9 cellular contexts compared by ENCODE assay signal in the genomic region with DNA sequence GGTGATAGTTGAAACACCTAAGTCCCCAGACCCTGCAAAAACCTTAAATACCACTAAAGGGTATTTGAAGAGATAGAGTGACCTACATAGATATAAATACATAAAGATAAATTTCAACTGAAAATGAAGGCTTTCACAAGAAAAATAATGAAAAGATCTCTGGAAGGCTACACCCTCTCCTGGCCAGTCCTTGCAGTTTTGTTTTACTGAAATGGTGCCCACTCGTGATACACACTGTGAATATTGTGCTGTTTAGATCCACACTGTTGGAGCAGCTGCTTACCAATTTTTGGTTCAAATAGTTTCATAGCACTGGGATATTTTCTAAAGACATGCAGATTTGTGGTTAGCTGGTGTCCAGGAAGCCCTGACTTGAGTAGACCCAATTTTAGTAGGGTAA. TPM values are rescaled to one million over a fixed set of nuclear protein-coding genes. Genes with fewer than 3 reads are reported as not detected.
DNase-seq lines count a peak whose midpoint lies in the region; ATAC-seq and TF ChIP-seq lines count a peak whose summit lies in the region.
"Had no signal": no experiment of that assay in that cellular context is flagged by ENCODE, and none has a peak within 500 bp of the region (broad histone marks: within the 10 kb centered on the region; RNA-seq: fewer than 3 reads in every experiment).

No MANE protein-coding gene starts in this region.

- H2AFZ ChIP-seq in OCI-LY7 (ENCODE audit: low read length) = no peak overlapping the region

- peaks cover 27% of the 10 kb centered on the region for H3K27me3 ChIP-seq in left ventricle myocardium inferior (ENCODE audit: low read depth)
- peaks cover 0 to 31% (median 14%) of the 10 kb centered on the region in 7 donors for H3K27me3 ChIP-seq in heart right ventricle
- peaks cover 0 to 28% (median 0%) of the 10 kb centered on the region in 45 donors for H3K27me3 ChIP-seq in dorsolateral prefrontal cortex

- peak overlapping the region; percentile 80 for H3K4me2 ChIP-seq in OCI-LY7 (ENCODE audit: low read length)

- no peak for DNase-seq in left ventricle myocardium inferior
- DNase-seq in heart right ventricle = no peak
- peak; percentile 53 for DNase-seq in OCI-LY7 (ENCODE audit: low spot score)
- no peak for DNase-seq in dorsolateral prefrontal cortex
- peak; percentile 27 for DNase-seq in superior temporal gyrus (ENCODE audit: extremely low spot score)
- DNase-seq in effector CD4-positive, alpha-beta T cell = no peak
- DNase-seq in Kasumi-1 (lab: John Stamatoyannopoulos, UW) = no peak
- DNase-seq in islet precursor cell = no peak
- DNase-seq: occipital lobe had no signal

- no peak for ATAC-seq in heart right ventricle

- peak overlapping the region; percentile 72 for H3K4me3 ChIP-seq in left ventricle myocardium inferior
- H3K4me3 ChIP-seq in heart right ventricle = peak overlapping the region in 3 of 10 donors; percentile 65 to 68 (median 67)
- peak overlapping the region; percentile 78 for H3K4me3 ChIP-seq in OCI-LY7 (ENCODE audit: low read depth, low read length, poor library complexity, severe bottlenecking)
- H3K4me3 ChIP-seq in dorsolateral prefrontal cortex = peak overlapping the region in 57 of 59 donors; percentile 9 to 84 (median 71)

- no peaks in the 10 kb centered on the region for H3K36me3 ChIP-seq in left ventricle myocardium inferior
- H3K36me3 ChIP-seq in heart right ventricle = peaks cover 0 to 7% (median 0%) of the 10 kb centered on the region in 9 donors
- H3K36me3 ChIP-seq in OCI-LY7 (ENCODE audit: insufficient read depth, low read length) = peaks cover 4% of the 10 kb centered on the region; the same call in 1 of the 2 replicates

- CTCF ChIA-PET in OCI-LY7 (lab: Charles Lee; ENCODE audit: unreplicated experiment) = interaction anchor here (1.1 kb wide), 1 partner anchor 10 kb away, joined by 3 read pairs; no protein-coding TSS in a partner anchor

- H3K27ac ChIP-seq in left ventricle myocardium inferior (replicated peaks) = no peak overlapping the region
- no peak overlapping the region for H3K27ac ChIP-seq in heart right ventricle
- H3K27ac ChIP-seq in OCI-LY7 (ENCODE audit: low read depth, low read length, poor library complexity, severe bottlenecking) = no peak overlapping the region
- peak overlapping the region in 10 of 59 donors; percentile 2 to 97 (median 58) for H3K27ac ChIP-seq in dorsolateral prefrontal cortex

- peaks cover 57% of the 10 kb centered on the region for H3K4me1 ChIP-seq in left ventricle myocardium inferior
- peaks cover 3 to 56% (median 36%) of the 10 kb centered on the region in 9 donors for H3K4me1 ChIP-seq in heart right ventricle
- peaks cover 21% of the 10 kb centered on the region for H3K4me1 ChIP-seq in OCI-LY7 (ENCODE audit: insufficient read depth, low read length, poor library complexity, severe bottlenecking)

- H3K79me2 ChIP-seq in OCI-LY7 (ENCODE audit: insufficient read depth, low read depth, low read length) = peaks cover 41% of the 10 kb centered on the region

- WGBS in heart right ventricle, 2 donors = 44 to 48% methylated on average over 1 of the region's 1 CpG

- H3K9me3 ChIP-seq in left ventricle myocardium inferior (replicated peaks) (no peaks in the 10 kb centered on the region), heart right ventricle (no peaks in the 10 kb centered on the region), OCI-LY7 (ENCODE audit: low read length) (no peaks in the 10 kb centered on the region)

- no peaks in the 10 kb centered on the region for H3K9me2 ChIP-seq in OCI-LY7 (ENCODE audit: insufficient read depth, low read length)

- H4K20me1 ChIP-seq in OCI-LY7 (ENCODE audit: insufficient read depth, low read length) = peaks cover 4% of the 10 kb centered on the region

- POLR2A ChIA-PET in OCI-LY7 (lab: Charles Lee) = interaction anchor here (0.6 to 7.9 kb wide), 7 partner anchors 9 to 369 kb away, joined by 3 to 74 read pairs (median 3); no protein-coding TSS in a partner anchor

- intact Hi-C loops in left ventricle myocardium inferior (cut with micrococcal nuclease) (no loop called here), heart right ventricle (cut with DNase I) (loop anchor here in 1 of 10 donors (2.0 kb wide), 1 partner anchor 31 kb away; a partner anchor contains a TSS), OCI-LY7 (cut with micrococcal nuclease; ENCODE audit: unreplicated experiment) (loop anchor here (2.0 to 10.0 kb wide), 5 partner anchors 111 to 325 kb away; no protein-coding TSS in a partner anchor), dorsolateral prefrontal cortex (cut with DNase I) (loop anchor here in 1 of 2 donors (2.0 to 5.0 kb wide), 2 partner anchors 49 to 288 kb away; a partner anchor contains a TSS)

- no TSS peak for BruUV-seq in OCI-LY7 (replicated peaks; lab: Mats Ljungman, UMichigan)

- peak; percentile 28 for TF ChIP-seq CTCF in left ventricle myocardium inferior (IDR thresholded peaks at IDR 0.05; ENCODE audit: borderline replicate concordance)
- peak in 1 of 9 donors; percentile 24 for TF ChIP-seq CTCF in heart right ventricle (IDR thresholded peaks at IDR 0.05)
- TF ChIP-seq CTCF in OCI-LY7 (conservative IDR thresholded peaks at IDR 0.05; ENCODE audit: low read length) = peak; percentile 71
- TF ChIP-seq CTCF in dorsolateral prefrontal cortex (IDR thresholded peaks at IDR 0.05 in 54 of 56, conservative IDR thresholded peaks at IDR 0.05 in 2 of 56; ENCODE audit: low read depth in 1 of 56, partially characterized antibody in 56 of 56) = peak in 9 of 56 donors; percentile 7 to 36 (median 16)

RNA-seq across cellular contexts. Expression of a gene that starts 31.5 kb away (rescaled TPM):
- total RNA-seq in left ventricle myocardium inferior (79.5 TPM), heart right ventricle (10 to 100 TPM; 79.1 to 99.7 (median 89.9) TPM), OCI-LY7 (2022) (478 and 484 TPM in 2 replicates), dorsolateral prefrontal cortex (100 to 1,000 TPM; 154 to 378 (median 280) TPM)
- polyA plus RNA-seq in heart right ventricle = 10 to 100 TPM; 18.9 to 37.2 TPM
- 257 and 351 TPM in 2 replicates for total RNA-seq in OCI-LY7 (2014; rRNA removed; shearing (Covaris generic))

RNA-seq across cellular contexts. Expression of a gene that starts 39.1 kb away (rescaled TPM):
- 0.36 TPM for total RNA-seq in left ventricle myocardium inferior
- under 1 TPM in 7 of 10 donors, not detected in 3; 0.14 to 0.44 (median 0.34) TPM for total RNA-seq in heart right ventricle
- under 1 TPM; 0.20 to 0.37 TPM for polyA plus RNA-seq in heart right ventricle
- total RNA-seq in OCI-LY7 (2014; rRNA removed; shearing (Covaris generic)) = 0.13 TPM in 1 of 2 replicates, not detected in the other
- not detected in 2 replicates for total RNA-seq in OCI-LY7 (2022)
- total RNA-seq in dorsolateral prefrontal cortex = 10 to 100 TPM in 116 of 120 experiments, 1 to 10 TPM in 4; 8.5 to 40.4 (median 21.4) TPM

RNA-seq across cellular contexts. Expression of a gene that starts 49.1 kb away (rescaled TPM):
- total RNA-seq in left ventricle myocardium inferior (6.2 TPM), heart right ventricle (10 to 100 TPM in 1 of 10 donors, 1 to 10 TPM in 9; 5.2 to 11.2 (median 6.9) TPM), OCI-LY7 (2022) (57.4 and 60.8 TPM in 2 replicates), dorsolateral prefrontal cortex (10 to 100 TPM; 15.7 to 36.4 (median 25.3) TPM)
- polyA plus RNA-seq in heart right ventricle = 1 to 10 TPM; 7.1 to 8.8 TPM
- 26.7 and 30.0 TPM in 2 replicates for total RNA-seq in OCI-LY7 (2014; rRNA removed; shearing (Covaris generic))

Comparison
In these comparisons a context has a peak if more than half of its experiments do, and no peak if none do; other contexts are left out.
1. DNase-seq: peak in OCI-LY7 (single experiment) and superior temporal gyrus (single experiment); none in left ventricle myocardium inferior (single experiment), heart right ventricle (0 of 2), dorsolateral prefrontal cortex (0 of 10), effector CD4-positive, alpha-beta T cell (single experiment), Kasumi-1 (0 of 2) and islet precursor cell (single experiment).